16 cellular contexts compared by ENCODE assay signal in genomic region chr6:111792914-111793700, GRCh38.
DNase-seq lines count a peak whose midpoint lies in the region; ATAC-seq and TF ChIP-seq lines count a peak whose summit lies in the region.
"Had no signal": no experiment of that assay in that cellular context is flagged by ENCODE, and none has a peak within 500 bp of the region (broad histone marks: within the 10 kb centered on the region; RNA-seq: fewer than 3 reads in every experiment).

No MANE protein-coding gene starts in this region.

- WGBS in transverse colon (ENCODE audit: low coverage in 1 of 2), 2 donors, result 73 to 87% methylated on average over 10 of the region's 10 CpGs

- H3K9me3 Mint-ChIP-seq in activated naive CD4-positive, alpha-beta T cell treated with anti-CD3 and anti-CD28 coated beads, Interleukin-2, amount 50 U/mL, for 72 hours, result peaks cover 0 to 4% of the 10 kb centered on the region in 2 donors
- no peaks in the 10 kb centered on the region for H3K9me3 Mint-ChIP-seq in natural killer cell
- H3K9me3 Mint-ChIP-seq: stimulated activated effector memory CD8-positive, alpha-beta T cell treated with anti-CD3 and anti-CD28 coated beads, Interleukin-12 subunit alpha, Interleukin-12 subunit beta, amount 100 ng/mL, for 72 hours had no signal

- TF ChIP-seq EP300 in transverse colon (IDR thresholded peaks at IDR 0.05; ENCODE audit: low read depth), result no peak

- no peaks in the 10 kb centered on the region for H3K27me3 Mint-ChIP-seq in natural killer cell (ENCODE audit: low read depth in 2 of 2)

- no peak for TF ChIP-seq POLR2A in transverse colon (IDR thresholded peaks at IDR 0.05)

- H3K9me3 ChIP-seq in transverse colon, result no peaks in the 10 kb centered on the region
- H3K9me3 ChIP-seq: gastrocnemius medialis had no signal

- peak overlapping the region; percentile 95 for H3K4me3 Mint-ChIP-seq in natural killer cell
- H3K4me3 Mint-ChIP-seq: stimulated activated effector memory CD8-positive, alpha-beta T cell treated with anti-CD3 and anti-CD28 coated beads, Interleukin-12 subunit alpha, Interleukin-12 subunit beta, amount 100 ng/mL, for 72 hours had no signal

- H3K4me3 ChIP-seq in transverse colon, result peak overlapping the region in 1 of 4 donors; percentile 4
- H3K4me3 ChIP-seq: gastrocnemius medialis had no signal

- peak overlapping the region; percentile 91 to 97 for H3K27ac Mint-ChIP-seq in activated naive CD4-positive, alpha-beta T cell treated with anti-CD3 and anti-CD28 coated beads, Interleukin-2, amount 50 U/mL, for 72 hours
- no peak overlapping the region for H3K27ac Mint-ChIP-seq in natural killer cell
- H3K27ac Mint-ChIP-seq: stimulated activated effector memory CD8-positive, alpha-beta T cell treated with anti-CD3 and anti-CD28 coated beads, Interleukin-12 subunit alpha, Interleukin-12 subunit beta, amount 100 ng/mL, for 72 hours had no signal

- H3K27me3 ChIP-seq in transverse colon, result no peaks in the 10 kb centered on the region
- H3K27me3 ChIP-seq: gastrocnemius medialis had no signal

- H3K4me1 Mint-ChIP-seq in natural killer cell, result peaks cover 0 to 10% of the 10 kb centered on the region in 2 donors

- in situ Hi-C loops in transverse colon (cut with MboI; ENCODE audit: low pct_ligation_motif_present in 1 of 4, low pct_unique_long_range_greater_than_20kb in 1 of 4, low sequenced_read_pairs in 3 of 4), result no loop called here

- ATAC-seq in activated naive CD4-positive, alpha-beta T cell treated with anti-CD3 and anti-CD28 coated beads, Interleukin-2, amount 50 U/mL, for 72 hours, result no peak
- no peak for ATAC-seq in natural killer cell
- ATAC-seq in HG03442 (IDR thresholded peaks at IDR 0.05; ENCODE audit: unreplicated experiment), result no peak
- no peak for ATAC-seq in HG02798 (IDR thresholded peaks at IDR 0.05; ENCODE audit: poor library complexity, unreplicated experiment)
- ATAC-seq: gastrocnemius medialis had no signal

- H3K27ac ChIP-seq in transverse colon, result peak overlapping the region in 1 of 4 donors; percentile 0
- H3K27ac ChIP-seq: 22Rv1, gastrocnemius medialis had no signal

- peaks cover 25 to 26% of the 10 kb centered on the region in 2 donors for H3K36me3 Mint-ChIP-seq in activated naive CD4-positive, alpha-beta T cell treated with anti-CD3 and anti-CD28 coated beads, Interleukin-2, amount 50 U/mL, for 72 hours
- H3K36me3 Mint-ChIP-seq in natural killer cell, result no peaks in the 10 kb centered on the region

- DNase-seq in DMS 273 (lab: John Stamatoyannopoulos, UW; ENCODE audit: unreplicated experiment) (peak; percentile 20), DMS 273 treated with DMSO at 0.1 percent for 48 hours (lab: John Stamatoyannopoulos, UW) (no peak), DMS79 (lab: John Stamatoyannopoulos, UW) (peak; percentile 59), natural killer cell (no peak), transverse colon (no peak)
- no peak for DNase-seq in activated naive CD4-positive, alpha-beta T cell treated with anti-CD3 and anti-CD28 coated beads, Interleukin-2, amount 50 U/mL, for 72 hours (ENCODE audit: low spot score in 2 of 2)
- DNase-seq: activated CD8-positive, alpha-beta memory T cell treated with anti-CD3 and anti-CD28 coated beads for 24 hours; gastrocnemius medialis; mesenchymal stem cell; NCI-H2171 treated with DMSO at 0.1 percent for 48 hours; occipital lobe; T1000 had no signal

- intact Hi-C loops in natural killer cell (cut with micrococcal nuclease), result no loop called here
- intact Hi-C loops in transverse colon (cut with DNase I; ENCODE audit: low total_unique reads), result no loop called here

- TF ChIP-seq CTCF in natural killer cell (IDR thresholded peaks at IDR 0.05), result no peak
- TF ChIP-seq CTCF in transverse colon (IDR thresholded peaks at IDR 0.05), result no peak

- H3K4me1 ChIP-seq in transverse colon, result peaks cover 0 to 15% (median 1%) of the 10 kb centered on the region in 4 donors

- no peaks in the 10 kb centered on the region for H3K36me3 ChIP-seq in transverse colon
- H3K36me3 ChIP-seq: gastrocnemius medialis had no signal

Comparison
In these comparisons a context has a peak if more than half of its experiments do, and no peak if none do; other contexts are left out.
1. DNase-seq: peak in DMS 273 (single experiment) and DMS79 (single experiment); none in DMS 273 treated with DMSO at 0.1 percent for 48 hours (single experiment), activated naive CD4-positive, alpha-beta T cell treated with anti-CD3 and anti-CD28 coated beads, Interleukin-2, amount 50 U/mL, for 72 hours (0 of 2), natural killer cell (single experiment) and transverse colon (single experiment).
2. H3K27ac Mint-ChIP-seq: peak in activated naive CD4-positive, alpha-beta T cell treated with anti-CD3 and anti-CD28 coated beads, Interleukin-2, amount 50 U/mL, for 72 hours (2 of 2); none in natural killer cell (0 of 2).